ENCODE assay signal across 34 cellular contexts in the genomic region with DNA sequence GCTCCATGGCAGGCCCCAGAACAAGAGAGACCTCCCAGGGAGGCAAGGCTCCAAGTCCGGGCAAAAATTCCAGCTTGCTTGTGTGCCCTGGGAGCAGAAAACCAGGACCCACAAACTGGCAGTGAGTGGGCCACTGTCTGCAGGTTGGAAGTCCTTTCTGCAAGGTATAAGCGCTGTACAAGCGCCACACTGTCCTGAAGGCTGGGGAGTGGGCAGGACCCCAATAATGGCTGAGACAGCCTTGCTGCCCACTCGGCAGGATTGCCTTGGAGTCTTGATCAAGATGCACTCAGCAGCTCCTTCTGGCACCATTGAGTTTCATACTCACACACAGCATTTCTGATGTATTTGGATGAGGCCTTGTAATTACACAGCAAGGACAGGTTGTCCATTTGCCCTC.
"Had no signal": no experiment of that assay in that cellular context is flagged by ENCODE, and none has a peak within 500 bp of the region (broad histone marks: within the 10 kb centered on the region; RNA-seq: fewer than 3 reads in every experiment).

No MANE protein-coding gene starts in this region.

- H3K4me3 ChIP-seq: MG63 had no signal

- H3K27me3 ChIP-seq: MG63 had no signal

- H3K36me3 ChIP-seq: MG63 had no signal

- DNase-seq: Karpas-422, Kasumi-1, MG63, MM.1S, MV-4-11, NCI-H1048, NCI-H1092, NCI-H1092 treated with DMSO at 0.1 percent for 48 hours, NCI-H1105, NCI-H1105 treated with DMSO at 0.1 percent for 48 hours, NCI-H1417, NCI-H1417 treated with DMSO at 0.1 percent for 48 hours, NCI-H1436, NCI-H1436 treated with DMSO at 0.1 percent for 48 hours, NCI-H146, NCI-H1694, NCI-H1694 treated with DMSO at 0.1 percent for 48 hours, NCI-H187, NCI-H187 treated with DMSO at 0.1 percent for 48 hours, NCI-H1930, NCI-H2029, NCI-H2029 treated with DMSO at 0.1 percent for 48 hours, NCI-H2081, NCI-H2081 treated with DMSO at 0.1 percent for 48 hours, NCI-H2107, NCI-H2171, NCI-H2171 treated with DMSO at 0.1 percent for 48 hours, NCI-H2227 treated with DMSO at 0.1 percent for 48 hours, NCI-H226, NCI-H345, NCI-H446, NCI-H446 treated with DMSO at 0.1 percent for 48 hours, NCI-H510A had no signal

- H3K27ac ChIP-seq: KMS-11 had no signal

- H3K9me3 ChIP-seq: MG63 had no signal

- H3K4me2 ChIP-seq: KMS-11 had no signal
